ENCODE assay signal across 13 cellular contexts in genomic region chr2:231110551-231110950, GRCh38. TPM values are rescaled to one million over a fixed set of nuclear protein-coding genes. Genes with fewer than 3 reads are reported as not detected.
A peak's percentile ranks its signal among the peaks of the same experiment; 100 is the strongest.
DNase-seq lines count a peak whose midpoint lies in the region; ATAC-seq and TF ChIP-seq lines count a peak whose summit lies in the region.
"Had no signal": no experiment of that assay in that cellular context is flagged by ENCODE, and none has a peak within 500 bp of the region (broad histone marks: within the 10 kb centered on the region; RNA-seq: fewer than 3 reads in every experiment).

No MANE protein-coding gene starts in this region.

- TF ChIP-seq POLR2A in adrenal gland (IDR thresholded peaks at IDR 0.05) = no peak

- WGBS in adrenal gland, 4 donors = 50 to 67% (median 58%) methylated on average over 1 of the region's 1 CpG
- 17 to 18% methylated on average over 1 of the region's 1 CpG for WGBS in heart right ventricle, 2 donors

- H3K4me3 ChIP-seq in adrenal gland = no peak overlapping the region
- H3K4me3 ChIP-seq in heart right ventricle = no peak overlapping the region

- H3K27ac ChIP-seq in adrenal gland = peak overlapping the region in 2 of 5 donors; percentile 8 to 28
- H3K27ac ChIP-seq in heart right ventricle = peak overlapping the region in 1 of 10 donors; percentile 43

- ATAC-seq in heart right ventricle (peak in 7 of 8 donors; percentile 58 to 87 (median 75)), HG03457 (IDR thresholded peaks at IDR 0.05; ENCODE audit: unreplicated experiment) (no peak), HG03159 (IDR thresholded peaks at IDR 0.05; ENCODE audit: unreplicated experiment) (no peak)
- ATAC-seq: stimulated activated naive CD8-positive, alpha-beta T cell treated with anti-CD3 and anti-CD28 coated beads, Interleukin-15, Interleukin-2, amounts not matched to agents 100 U/mL and 50 U/mL, for 24 hours had no signal

- TF ChIP-seq CTCF in adrenal gland (IDR thresholded peaks at IDR 0.05) (peak in 5 of 6 experiments; percentile 27 to 48 (median 40)), heart right ventricle (IDR thresholded peaks at IDR 0.05) (peak in 7 of 9 donors; percentile 16 to 63 (median 40))

- intact Hi-C loops in adrenal gland (cut with DNase I) = no loop called here
- intact Hi-C loops in heart right ventricle (cut with DNase I) = loop anchor here in 3 of 10 donors (2.0 to 5.0 kb wide), 3 partner anchors 82 to 342 kb away; no protein-coding TSS in a partner anchor

- H3K27me3 ChIP-seq in adrenal gland (no peaks in the 10 kb centered on the region), heart right ventricle (no peaks in the 10 kb centered on the region)

- H3K9me3 ChIP-seq in adrenal gland (replicated peaks in 1 of 3) (no peaks in the 10 kb centered on the region), heart right ventricle (no peaks in the 10 kb centered on the region)

- H3K36me3 ChIP-seq in adrenal gland (replicated peaks in 1 of 2) (peaks cover 0 to 10% of the 10 kb centered on the region in 2 donors), heart right ventricle (peaks cover 0 to 78% (median 7%) of the 10 kb centered on the region in 9 donors)

- H3K4me1 ChIP-seq in adrenal gland (replicated peaks in 1 of 2) (peaks cover 5 to 39% of the 10 kb centered on the region in 2 donors), heart right ventricle (peaks cover 0 to 34% (median 12%) of the 10 kb centered on the region in 9 donors)

- DNase-seq in HCEC 1CT (peak; percentile 66), adrenal gland (no peak), heart right ventricle (no peak), smooth muscle cell of the brain vasculature (ENCODE audit: low read depth, low spot score) (peak; percentile 52), cerebellar cortex (ENCODE audit: low spot score) (no peak)
- DNase-seq: H9; mammary epithelial cell; NCI-H1694; stimulated activated CD4-positive, alpha-beta T cell treated with anti-CD3 and anti-CD28 coated beads, Interleukin-12 subunit alpha, Interleukin-12 subunit beta, amount 100 ng/mL, for 4 hours; stimulated activated naive CD8-positive, alpha-beta T cell treated with anti-CD3 and anti-CD28 coated beads, Interleukin-15, Interleukin-2, amounts not matched to agents 100 U/mL and 50 U/mL, for 24 hours had no signal

RNA-seq across cellular contexts. Expression of gene HTR2B, which starts 14.3 kb away (rescaled TPM):
- 10 to 100 TPM; 16.6 to 90.0 (median 50.6) TPM for total RNA-seq in adrenal gland
- 10 to 100 TPM in 2 of 3 donors, 1 to 10 TPM in 1; 3.1 to 17.9 (median 15.8) TPM for polyA plus RNA-seq in adrenal gland
- total RNA-seq in heart right ventricle = 1 to 10 TPM in 4 of 10 donors, under 1 TPM in 5, not detected in 1; 0.10 to 2.7 (median 0.74) TPM
- under 1 TPM; 0.25 to 0.59 TPM for polyA plus RNA-seq in heart right ventricle
- total RNA-seq: activated T-helper 2 cell treated with anti-CD3 and anti-CD28 coated beads, Interferon-gamma antibody, Interleukin-2, Interleukin-4, amounts not matched to agents 10 μg/mL and 5 μg/mL and 100 μg/mL, durations not matched to agents 14 hours and 24 hours and 36 hours; H9 had no signal
- polyA plus RNA-seq: mammary epithelial cell had no signal

RNA-seq across cellular contexts. Expression of gene PSMD1, which starts 53.9 kb away (rescaled TPM):
- total RNA-seq in adrenal gland (100 to 1,000 TPM in 2 of 8 donors, 10 to 100 TPM in 6; 50.4 to 153 (median 86.3) TPM), heart right ventricle (100 to 1,000 TPM in 4 of 10 donors, 10 to 100 TPM in 6; 88.4 to 113 (median 95.1) TPM)
- polyA plus RNA-seq in adrenal gland (100 to 1,000 TPM in 1 of 3 donors, 10 to 100 TPM in 2; 38.9 to 203 (median 68.7) TPM), heart right ventricle (10 to 100 TPM; 39.8 to 50.7 TPM)

Comparison
In these comparisons a context has a peak if more than half of its experiments do, and no peak if none do; other contexts are left out.
1. DNase-seq: peak in HCEC 1CT (single experiment) and smooth muscle cell of the brain vasculature (single experiment); none in adrenal gland (0 of 7), heart right ventricle (0 of 2) and cerebellar cortex (single experiment).
2. ATAC-seq: peak in heart right ventricle (7 of 8); none in HG03457 (single experiment) and HG03159 (single experiment).
3. RNA of gene HTR2B, which starts 14.3 kb away (total RNA-seq): 16.6 to 90.0 TPM in adrenal gland; 0.10 to 2.7 TPM in heart right ventricle; every median in the first group is over 4 times any median in the second.